ENCODE assay signal across 1 cellular context in genomic region chr2:152297715-152298114, GRCh38.
TF ChIP-seq lines count a peak whose summit lies in the region.

No MANE protein-coding gene starts in this region.

TF ChIP-seq in GM12878, 131 proteins besides CTCF, POLR2A, EP300 and RAD21 (continued from another document):
- TF ChIP-seq EED (IDR thresholded peaks at IDR 0.05; ENCODE audit: low read depth) (no peak), SRF (IDR thresholded peaks at IDR 0.05; ENCODE audit: low read depth in 2 of 2, low read length in 2 of 2) (no peak), FOS (IDR thresholded peaks at IDR 0.05; ENCODE audit: borderline replicate concordance, extremely low read depth, insufficient read length) (no peak), CREB1 (IDR thresholded peaks at IDR 0.05; ENCODE audit: low read depth) (no peak), IKZF1 (conservative IDR thresholded peaks at IDR 0.05) (no peak), SUZ12 (IDR thresholded peaks at IDR 0.05; ENCODE audit: unreplicated experiment) (no peak), BMI1 (IDR thresholded peaks at IDR 0.05; ENCODE audit: borderline replicate concordance) (no peak), TCF7 (IDR thresholded peaks at IDR 0.05; ENCODE audit: borderline replicate concordance) (no peak), E4F1 (IDR thresholded peaks at IDR 0.05; ENCODE audit: borderline replicate concordance, partially characterized antibody) (no peak), SPI1 (IDR thresholded peaks at IDR 0.05; ENCODE audit: borderline replicate concordance, insufficient read depth, low read depth, low read length) (no peak), ZZZ3 (IDR thresholded peaks at IDR 0.05; ENCODE audit: control insufficient read depth, insufficient read length, low read depth) (no peak), ESRRA (IDR thresholded peaks at IDR 0.05; ENCODE audit: low read length) (no peak), BHLHE40 (IDR thresholded peaks at IDR 0.05; ENCODE audit: borderline replicate concordance in 1 of 2, low read depth in 2 of 2, low read length in 1 of 2) (no peak)
- TF ChIP-seq, protein P1, sequence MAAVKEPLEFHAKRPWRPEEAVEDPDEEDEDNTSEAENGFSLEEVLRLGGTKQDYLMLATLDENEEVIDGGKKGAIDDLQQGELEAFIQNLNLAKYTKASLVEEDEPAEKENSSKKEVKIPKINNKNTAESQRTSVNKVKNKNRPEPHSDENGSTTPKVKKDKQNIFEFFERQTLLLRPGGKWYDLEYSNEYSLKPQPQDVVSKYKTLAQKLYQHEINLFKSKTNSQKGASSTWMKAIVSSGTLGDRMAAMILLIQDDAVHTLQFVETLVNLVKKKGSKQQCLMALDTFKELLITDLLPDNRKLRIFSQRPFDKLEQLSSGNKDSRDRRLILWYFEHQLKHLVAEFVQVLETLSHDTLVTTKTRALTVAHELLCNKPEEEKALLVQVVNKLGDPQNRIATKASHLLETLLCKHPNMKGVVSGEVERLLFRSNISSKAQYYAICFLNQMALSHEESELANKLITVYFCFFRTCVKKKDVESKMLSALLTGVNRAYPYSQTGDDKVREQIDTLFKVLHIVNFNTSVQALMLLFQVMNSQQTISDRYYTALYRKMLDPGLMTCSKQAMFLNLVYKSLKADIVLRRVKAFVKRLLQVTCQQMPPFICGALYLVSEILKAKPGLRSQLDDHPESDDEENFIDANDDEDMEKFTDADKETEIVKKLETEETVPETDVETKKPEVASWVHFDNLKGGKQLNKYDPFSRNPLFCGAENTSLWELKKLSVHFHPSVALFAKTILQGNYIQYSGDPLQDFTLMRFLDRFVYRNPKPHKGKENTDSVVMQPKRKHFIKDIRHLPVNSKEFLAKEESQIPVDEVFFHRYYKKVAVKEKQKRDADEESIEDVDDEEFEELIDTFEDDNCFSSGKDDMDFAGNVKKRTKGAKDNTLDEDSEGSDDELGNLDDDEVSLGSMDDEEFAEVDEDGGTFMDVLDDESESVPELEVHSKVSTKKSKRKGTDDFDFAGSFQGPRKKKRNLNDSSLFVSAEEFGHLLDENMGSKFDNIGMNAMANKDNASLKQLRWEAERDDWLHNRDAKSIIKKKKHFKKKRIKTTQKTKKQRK (IDR thresholded peaks at IDR 0.05; ENCODE audit: low read depth, low read length), result no peak
- TF ChIP-seq, protein P2, sequence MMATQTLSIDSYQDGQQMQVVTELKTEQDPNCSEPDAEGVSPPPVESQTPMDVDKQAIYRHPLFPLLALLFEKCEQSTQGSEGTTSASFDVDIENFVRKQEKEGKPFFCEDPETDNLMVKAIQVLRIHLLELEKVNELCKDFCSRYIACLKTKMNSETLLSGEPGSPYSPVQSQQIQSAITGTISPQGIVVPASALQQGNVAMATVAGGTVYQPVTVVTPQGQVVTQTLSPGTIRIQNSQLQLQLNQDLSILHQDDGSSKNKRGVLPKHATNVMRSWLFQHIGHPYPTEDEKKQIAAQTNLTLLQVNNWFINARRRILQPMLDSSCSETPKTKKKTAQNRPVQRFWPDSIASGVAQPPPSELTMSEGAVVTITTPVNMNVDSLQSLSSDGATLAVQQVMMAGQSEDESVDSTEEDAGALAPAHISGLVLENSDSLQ (IDR thresholded peaks at IDR 0.05), result no peak
- TF ChIP-seq, protein P3, sequence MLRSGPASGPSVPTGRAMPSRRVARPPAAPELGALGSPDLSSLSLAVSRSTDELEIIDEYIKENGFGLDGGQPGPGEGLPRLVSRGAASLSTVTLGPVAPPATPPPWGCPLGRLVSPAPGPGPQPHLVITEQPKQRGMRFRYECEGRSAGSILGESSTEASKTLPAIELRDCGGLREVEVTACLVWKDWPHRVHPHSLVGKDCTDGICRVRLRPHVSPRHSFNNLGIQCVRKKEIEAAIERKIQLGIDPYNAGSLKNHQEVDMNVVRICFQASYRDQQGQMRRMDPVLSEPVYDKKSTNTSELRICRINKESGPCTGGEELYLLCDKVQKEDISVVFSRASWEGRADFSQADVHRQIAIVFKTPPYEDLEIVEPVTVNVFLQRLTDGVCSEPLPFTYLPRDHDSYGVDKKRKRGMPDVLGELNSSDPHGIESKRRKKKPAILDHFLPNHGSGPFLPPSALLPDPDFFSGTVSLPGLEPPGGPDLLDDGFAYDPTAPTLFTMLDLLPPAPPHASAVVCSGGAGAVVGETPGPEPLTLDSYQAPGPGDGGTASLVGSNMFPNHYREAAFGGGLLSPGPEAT (IDR thresholded peaks at IDR 0.05; ENCODE audit: low read depth), result no peak
- TF ChIP-seq, protein P4, sequence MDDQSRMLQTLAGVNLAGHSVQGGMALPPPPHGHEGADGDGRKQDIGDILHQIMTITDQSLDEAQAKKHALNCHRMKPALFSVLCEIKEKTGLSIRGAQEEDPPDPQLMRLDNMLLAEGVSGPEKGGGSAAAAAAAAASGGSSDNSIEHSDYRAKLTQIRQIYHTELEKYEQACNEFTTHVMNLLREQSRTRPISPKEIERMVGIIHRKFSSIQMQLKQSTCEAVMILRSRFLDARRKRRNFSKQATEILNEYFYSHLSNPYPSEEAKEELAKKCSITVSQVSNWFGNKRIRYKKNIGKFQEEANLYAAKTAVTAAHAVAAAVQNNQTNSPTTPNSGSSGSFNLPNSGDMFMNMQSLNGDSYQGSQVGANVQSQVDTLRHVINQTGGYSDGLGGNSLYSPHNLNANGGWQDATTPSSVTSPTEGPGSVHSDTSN (IDR thresholded peaks at IDR 0.05; ENCODE audit: insufficient replicate concordance, low read depth, low read length), result no peak
- TF ChIP-seq, protein P5, sequence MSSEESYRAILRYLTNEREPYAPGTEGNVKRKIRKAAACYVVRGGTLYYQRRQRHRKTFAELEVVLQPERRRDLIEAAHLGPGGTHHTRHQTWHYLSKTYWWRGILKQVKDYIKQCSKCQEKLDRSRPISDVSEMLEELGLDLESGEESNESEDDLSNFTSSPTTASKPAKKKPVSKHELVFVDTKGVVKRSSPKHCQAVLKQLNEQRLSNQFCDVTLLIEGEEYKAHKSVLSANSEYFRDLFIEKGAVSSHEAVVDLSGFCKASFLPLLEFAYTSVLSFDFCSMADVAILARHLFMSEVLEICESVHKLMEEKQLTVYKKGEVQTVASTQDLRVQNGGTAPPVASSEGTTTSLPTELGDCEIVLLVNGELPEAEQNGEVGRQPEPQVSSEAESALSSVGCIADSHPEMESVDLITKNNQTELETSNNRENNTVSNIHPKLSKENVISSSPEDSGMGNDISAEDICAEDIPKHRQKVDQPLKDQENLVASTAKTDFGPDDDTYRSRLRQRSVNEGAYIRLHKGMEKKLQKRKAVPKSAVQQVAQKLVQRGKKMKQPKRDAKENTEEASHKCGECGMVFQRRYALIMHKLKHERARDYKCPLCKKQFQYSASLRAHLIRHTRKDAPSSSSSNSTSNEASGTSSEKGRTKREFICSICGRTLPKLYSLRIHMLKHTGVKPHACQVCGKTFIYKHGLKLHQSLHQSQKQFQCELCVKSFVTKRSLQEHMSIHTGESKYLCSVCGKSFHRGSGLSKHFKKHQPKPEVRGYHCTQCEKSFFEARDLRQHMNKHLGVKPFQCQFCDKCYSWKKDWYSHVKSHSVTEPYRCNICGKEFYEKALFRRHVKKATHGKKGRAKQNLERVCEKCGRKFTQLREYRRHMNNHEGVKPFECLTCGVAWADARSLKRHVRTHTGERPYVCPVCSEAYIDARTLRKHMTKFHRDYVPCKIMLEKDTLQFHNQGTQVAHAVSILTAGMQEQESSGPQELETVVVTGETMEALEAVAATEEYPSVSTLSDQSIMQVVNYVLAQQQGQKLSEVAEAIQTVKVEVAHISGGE (CRISPR knock-in tag; IDR thresholded peaks at IDR 0.05), result no peak
